In the genomic region with DNA sequence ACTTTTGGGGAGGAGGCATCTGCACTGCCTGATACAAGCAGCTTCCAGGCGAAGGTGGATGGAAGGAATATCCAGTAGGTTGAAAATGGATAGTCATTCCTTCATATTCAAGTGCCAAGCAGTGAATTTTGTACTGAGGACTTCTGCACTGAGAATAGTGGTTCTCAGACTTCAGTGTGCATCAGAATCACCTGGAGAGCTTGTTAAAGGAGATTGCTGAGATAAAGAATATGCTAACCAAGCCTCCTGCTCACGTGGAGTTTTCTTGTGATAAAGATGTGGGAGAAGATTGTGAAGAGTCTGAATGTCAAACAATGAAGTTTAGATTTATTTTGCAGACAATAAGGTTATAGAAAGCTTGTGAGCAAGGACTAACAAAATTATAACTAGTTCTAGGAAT, we compare ENCODE assay signal across 17 cellular contexts.
DNase-seq lines count a peak whose midpoint lies in the region; ATAC-seq and TF ChIP-seq lines count a peak whose summit lies in the region.
"Had no signal": no experiment of that assay in that cellular context is flagged by ENCODE, and none has a peak within 500 bp of the region (broad histone marks: within the 10 kb centered on the region; RNA-seq: fewer than 3 reads in every experiment).

No MANE protein-coding gene starts in this region.

- in situ Hi-C loops in transverse colon (cut with MboI; ENCODE audit: low pct_ligation_motif_present in 1 of 4, low pct_unique_long_range_greater_than_20kb in 1 of 4, low sequenced_read_pairs in 3 of 4) = loop anchor here in 1 of 4 donors (25.0 kb wide), 1 partner anchor 952 kb away; a partner anchor contains a TSS

- H3K14ac ChIP-seq in H9 (ENCODE audit: insufficient read depth, low read length) = peak overlapping the region; percentile 60; the same call in 1 of the 2 replicates

- intact Hi-C loops in activated CD8-positive, alpha-beta T cell treated with anti-CD3 and anti-CD28 coated beads for 36 hours (cut with micrococcal nuclease) = no loop called here
- intact Hi-C loops in transverse colon (cut with DNase I; ENCODE audit: low total_unique reads) = no loop called here

- no peaks in the 10 kb centered on the region for H4K20me1 ChIP-seq in H9 (ENCODE audit: control insufficient read depth, insufficient read depth, insufficient read length)

- H3K79me2 ChIP-seq in H9 (ENCODE audit: insufficient read depth, low read length) = no peaks in the 10 kb centered on the region

- peak overlapping the region; percentile 80 for H3T11ph ChIP-seq in H9 (ENCODE audit: low read length)

- TF ChIP-seq CTCF in 22Rv1 (IDR thresholded peaks at IDR 0.05) (no peak), H9 (conservative IDR thresholded peaks at IDR 0.05) (no peak), transverse colon (IDR thresholded peaks at IDR 0.05) (no peak)
- TF ChIP-seq CTCF in activated CD8-positive, alpha-beta T cell treated with anti-CD3 and anti-CD28 coated beads for 36 hours (IDR thresholded peaks at IDR 0.05) = no peak

- H3K79me1 ChIP-seq in H9 (ENCODE audit: insufficient read depth, low read depth, low read length, poor library complexity, severe bottlenecking) = no peaks in the 10 kb centered on the region

- H2BK5ac ChIP-seq in H9 (ENCODE audit: insufficient read length, low read length) = no peak overlapping the region

- H3K23ac ChIP-seq in H9 (ENCODE audit: insufficient read length, low read depth, low read length) = no peak overlapping the region

- H3K4me2 ChIP-seq in H9 (ENCODE audit: insufficient read depth, insufficient read length, low read length) = peak overlapping the region; percentile 54
- H3K4me2 ChIP-seq: KMS-11 had no signal

- H3K9ac ChIP-seq in H9 (ENCODE audit: extremely low read depth, insufficient read length, low read length) = peak overlapping the region; percentile 90
- H3K9ac ChIP-seq: KMS-11 had no signal

- H3K23me2 ChIP-seq in H9 (ENCODE audit: insufficient read length, low read depth, low read length, poor library complexity, severe bottlenecking) = peaks cover 11% of the 10 kb centered on the region

- H3K9me3 ChIP-seq in H9 (ENCODE audit: control insufficient read depth, low read depth, low read length) = no peaks in the 10 kb centered on the region
- no peaks in the 10 kb centered on the region for H3K9me3 ChIP-seq in transverse colon
- H3K9me3 ChIP-seq: vagina had no signal

- peak overlapping the region; percentile 1 for H3K18ac ChIP-seq in H9 (ENCODE audit: insufficient read length, low read depth, low read length)

- H2AK5ac ChIP-seq in H9 (ENCODE audit: insufficient read length, low read length) = no peak overlapping the region

- TF ChIP-seq EP300 in transverse colon (IDR thresholded peaks at IDR 0.05; ENCODE audit: low read depth) = no peak

- peaks cover 5% of the 10 kb centered on the region; the same call in 1 of the 2 replicates for H3K27me3 Mint-ChIP-seq in H9 (ENCODE audit: low read depth)
- peaks cover 2% of the 10 kb centered on the region for H3K27me3 Mint-ChIP-seq in activated CD8-positive, alpha-beta T cell treated with anti-CD3 and anti-CD28 coated beads for 36 hours
- H3K27me3 Mint-ChIP-seq in immature natural killer cell (ENCODE audit: low read depth in 3 of 3) = peaks cover 7 to 18% (median 12%) of the 10 kb centered on the region in 3 donors

- peak overlapping the region; percentile 85 for H2BK12ac ChIP-seq in H9 (ENCODE audit: insufficient read length, low read depth, low read length)

- no peak for DNase-seq in H9
- DNase-seq in activated CD8-positive, alpha-beta T cell treated with anti-CD3 and anti-CD28 coated beads for 36 hours = no peak
- no peak for DNase-seq in immature natural killer cell
- no peak for DNase-seq in transverse colon
- no peak for DNase-seq in amygdala (lab: John Stamatoyannopoulos, UW)
- DNase-seq: AML-193; DMS79; NCI-H1694; NCI-H510A; RPMI8226; stimulated activated CD4-positive, alpha-beta T cell treated with anti-CD3 and anti-CD28 coated beads, Interleukin-1b, Interleukin-23, amount 100 ng/mL, for 48 hours; stimulated activated CD8-positive, alpha-beta memory T cell treated with anti-CD3 and anti-CD28 coated beads, Interleukin-4, amount 100 ng/mL, for 48 hours had no signal

- no peak overlapping the region for H4K8ac ChIP-seq in H9 (replicated peaks; ENCODE audit: insufficient read length, low read depth, low read length)

- no peak overlapping the region for H3K56ac ChIP-seq in H9 (ENCODE audit: insufficient read length, low read depth, low read length)

- no peak for TF ChIP-seq POLR2A in transverse colon (IDR thresholded peaks at IDR 0.05)

- H3K27me3 ChIP-seq in H9 (ENCODE audit: insufficient read depth, low read length) = no peaks in the 10 kb centered on the region
- H3K27me3 ChIP-seq in transverse colon = no peaks in the 10 kb centered on the region
- H3K27me3 ChIP-seq: vagina had no signal

- ATAC-seq in activated CD8-positive, alpha-beta T cell treated with anti-CD3 and anti-CD28 coated beads for 36 hours = no peak
- ATAC-seq in GM18502 (IDR thresholded peaks at IDR 0.05; ENCODE audit: poor library complexity, unreplicated experiment) = no peak
- no peak for ATAC-seq in GM21360 (IDR thresholded peaks at IDR 0.05; ENCODE audit: unreplicated experiment)

- no peaks in the 10 kb centered on the region for H3K36me3 ChIP-seq in transverse colon
- H3K36me3 ChIP-seq: vagina had no signal

- no peak overlapping the region for H2BK20ac ChIP-seq in H9 (ENCODE audit: low read depth, low read length, poor library complexity, severe bottlenecking)

- no CpG with 5 or more reads among the region's 2 CpGs for WGBS in H9 (ENCODE audit: extremely low coverage, insufficient read length, low lambda C conversion rate)
- 82 to 88% methylated on average over 2 of the region's 2 CpGs for WGBS in transverse colon (ENCODE audit: low coverage in 1 of 2), 2 donors

- H3K9me3 Mint-ChIP-seq in H9 = peaks cover 0 to 3% of the 10 kb centered on the region in 2 experiments; a peak in 1 of 5 replicates
- H3K9me3 Mint-ChIP-seq in activated CD8-positive, alpha-beta T cell treated with anti-CD3 and anti-CD28 coated beads for 36 hours = peaks cover 2% of the 10 kb centered on the region
- no peaks in the 10 kb centered on the region for H3K9me3 Mint-ChIP-seq in immature natural killer cell

- no peak overlapping the region for H2BK15ac ChIP-seq in H9 (ENCODE audit: low read depth, low read length)

- no peak overlapping the region for H4K5ac ChIP-seq in H9 (ENCODE audit: insufficient read length, low read depth, low read length)

- H3K4ac ChIP-seq in H9 (ENCODE audit: low read depth, low read length) = no peak overlapping the region

- peak overlapping the region; percentile 97 to 100 (median 98); a peak in 6 of 7 replicates for H3K27ac Mint-ChIP-seq in H9
- H3K27ac Mint-ChIP-seq in activated CD8-positive, alpha-beta T cell treated with anti-CD3 and anti-CD28 coated beads for 36 hours = peak overlapping the region; percentile 84
- H3K27ac Mint-ChIP-seq in immature natural killer cell = peak overlapping the region in 4 of 6 donors; percentile 32 to 98 (median 76)

- H4K91ac ChIP-seq in H9 (ENCODE audit: insufficient read length, low read depth, low read length) = no peak overlapping the region

- peaks cover 6% of the 10 kb centered on the region; the same call in 1 of the 2 replicates for H3K4me1 ChIP-seq in H9 (ENCODE audit: insufficient read depth, low read length)
- peaks cover 0 to 32% (median 11%) of the 10 kb centered on the region in 4 donors for H3K4me1 ChIP-seq in transverse colon

- H3K27ac ChIP-seq in 22Rv1 = peak overlapping the region; percentile 97
- peak overlapping the region; percentile 93 for H3K27ac ChIP-seq in H9 (ENCODE audit: insufficient read length, low read depth, low read length)
- peak overlapping the region in 2 of 4 donors; percentile 88 to 93 for H3K27ac ChIP-seq in transverse colon
- H3K27ac ChIP-seq: KMS-11 had no signal

- H3K4me1 Mint-ChIP-seq in H9 (peaks cover 44 to 50% of the 10 kb centered on the region in 2 experiments), immature natural killer cell (peaks cover 51 to 71% of the 10 kb centered on the region in 2 donors)
- peaks cover 45% of the 10 kb centered on the region for H3K4me1 Mint-ChIP-seq in activated CD8-positive, alpha-beta T cell treated with anti-CD3 and anti-CD28 coated beads for 36 hours (ENCODE audit: low read depth)

- H3K36me3 Mint-ChIP-seq in H9 (ENCODE audit: insufficient read depth in 1 of 3, low read depth in 3 of 3) = no peaks in the 10 kb centered on the region
- peaks cover 2% of the 10 kb centered on the region for H3K36me3 Mint-ChIP-seq in activated CD8-positive, alpha-beta T cell treated with anti-CD3 and anti-CD28 coated beads for 36 hours (ENCODE audit: low read depth)
- no peaks in the 10 kb centered on the region for H3K36me3 Mint-ChIP-seq in immature natural killer cell

- CTCF ChIA-PET in activated CD8-positive, alpha-beta T cell treated with anti-CD3 and anti-CD28 coated beads for 36 hours (lab: Charles Lee) = interaction anchor here (3.2 kb wide), 1 partner anchor 13 kb away, joined by 24 read pairs; a partner anchor contains a TSS

- no peak overlapping the region for H2BK120ac ChIP-seq in H9 (ENCODE audit: low read depth, low read length, poor library complexity, severe bottlenecking)

- peak overlapping the region; percentile 87 to 96 for H3K4me3 Mint-ChIP-seq in H9
- peak overlapping the region; percentile 76 for H3K4me3 Mint-ChIP-seq in activated CD8-positive, alpha-beta T cell treated with anti-CD3 and anti-CD28 coated beads for 36 hours
- peak overlapping the region in 3 of 5 donors; percentile 15 to 92 (median 60) for H3K4me3 Mint-ChIP-seq in immature natural killer cell

- POLR2A ChIA-PET in activated CD8-positive, alpha-beta T cell treated with anti-CD3 and anti-CD28 coated beads for 36 hours (lab: Charles Lee) = interaction anchor here (1.0 to 20.3 kb wide), 9 partner anchors 12 to 87 kb away, joined by 4 to 883 read pairs (median 36); a partner anchor contains a TSS

- no peak overlapping the region for H2AFZ ChIP-seq in H9 (ENCODE audit: low read length)

- no peak overlapping the region for H3K4me3 ChIP-seq in transverse colon
